ENCODE assay signal across 8 cellular contexts in genomic region chr20:33994624-33994913, GRCh38. TPM values are rescaled to one million over a fixed set of nuclear protein-coding genes. Genes with fewer than 3 reads are reported as not detected.
DNase-seq lines count a peak whose midpoint lies in the region; ATAC-seq and TF ChIP-seq lines count a peak whose summit lies in the region.

No MANE protein-coding gene starts in this region.

- peaks cover 65 to 87% (median 80%) of the 10 kb centered on the region in 3 donors for H3K4me1 Mint-ChIP-seq in CD8-positive, alpha-beta memory T cell

- peaks cover 0 to 6% of the 10 kb centered on the region in 2 donors for H3K27me3 Mint-ChIP-seq in CD8-positive, alpha-beta memory T cell

- no peak for DNase-seq in CD8-positive, alpha-beta memory T cell
- DNase-seq in epithelial cell of prostate (ENCODE audit: low read depth, low spot score) = no peak
- DNase-seq in ovary = no peak
- no peak for DNase-seq in GM10248 (ENCODE audit: extremely low spot score)
- DNase-seq in A172 (ENCODE audit: low spot score) = no peak

- no peak for ATAC-seq in HG02885 (IDR thresholded peaks at IDR 0.05; ENCODE audit: poor library complexity, unreplicated experiment)
- no peak for ATAC-seq in HG02840 (IDR thresholded peaks at IDR 0.05; ENCODE audit: low FRiP score, unreplicated experiment)

- peak overlapping the region; percentile 88 for H3K4me3 ChIP-seq in CD8-positive, alpha-beta memory T cell (ENCODE audit: low read length)
- H3K4me3 ChIP-seq in ovary = peak overlapping the region; percentile 70

- CTCF ChIA-PET in CD8-positive, alpha-beta memory T cell (lab: Charles Lee) = no interaction called here
- CTCF ChIA-PET in GM10248 (lab: Yijun Ruan, JAX) = interaction anchor here (1.3 kb wide), 1 partner anchor 10 kb away, joined by 3 read pairs; no protein-coding TSS in a partner anchor

- peak overlapping the region; percentile 96 to 98 (median 97) for H3K4me3 Mint-ChIP-seq in CD8-positive, alpha-beta memory T cell

- TF ChIP-seq CTCF in ovary (IDR thresholded peaks at IDR 0.05) (no peak), GM10248 (IDR thresholded peaks at IDR 0.05; ENCODE audit: control extremely low read depth, extremely low read depth, low read depth, missing control alignments) (no peak)

- no peaks in the 10 kb centered on the region for H3K36me3 ChIP-seq in CD8-positive, alpha-beta memory T cell (ENCODE audit: insufficient read depth, low read length)
- no peaks in the 10 kb centered on the region for H3K36me3 ChIP-seq in ovary

- peaks cover 0 to 21% (median 4%) of the 10 kb centered on the region in 3 donors for H3K36me3 Mint-ChIP-seq in CD8-positive, alpha-beta memory T cell

- H3K27me3 ChIP-seq in CD8-positive, alpha-beta memory T cell (ENCODE audit: insufficient read depth, low read length, poor library complexity, severe bottlenecking) = no peaks in the 10 kb centered on the region
- no peaks in the 10 kb centered on the region for H3K27me3 ChIP-seq in ovary

- TF ChIP-seq POLR2A in ovary (IDR thresholded peaks at IDR 0.05) = no peak

- no peaks in the 10 kb centered on the region for H3K9me3 Mint-ChIP-seq in CD8-positive, alpha-beta memory T cell

- H3K27ac ChIP-seq in CD8-positive, alpha-beta memory T cell (ENCODE audit: low read depth, low read length) = peak overlapping the region; percentile 82
- H3K27ac ChIP-seq in epithelial cell of prostate = peak overlapping the region; percentile 92
- H3K27ac ChIP-seq in ovary = peak overlapping the region; percentile 68 to 93

- H3K4me1 ChIP-seq in CD8-positive, alpha-beta memory T cell (ENCODE audit: insufficient read depth, low read length) = peaks cover 68% of the 10 kb centered on the region
- peaks cover 23% of the 10 kb centered on the region for H3K4me1 ChIP-seq in ovary (ENCODE audit: insufficient read depth)

- H3K27ac Mint-ChIP-seq in CD8-positive, alpha-beta memory T cell = peak overlapping the region; percentile 93 to 98 (median 96)

- POLR2A ChIA-PET in CD8-positive, alpha-beta memory T cell (lab: Charles Lee) = interaction anchor here (0.5 kb wide), 1 partner anchor 1510 kb away, joined by 5 read pairs; no protein-coding TSS in a partner anchor
- POLR2A ChIA-PET in GM10248 (lab: Yijun Ruan, JAX) = interaction anchor here (0.9 kb wide), 1 partner anchor 10 kb away, joined by 3 read pairs; no protein-coding TSS in a partner anchor

- H3K9me3 ChIP-seq in CD8-positive, alpha-beta memory T cell (ENCODE audit: low read length) = no peaks in the 10 kb centered on the region
- H3K9me3 ChIP-seq in ovary = no peaks in the 10 kb centered on the region

- 0 to 1% (median 0%) methylated on average over 15 of the region's 15 CpGs for WGBS in ovary, 3 donors

- intact Hi-C loops in ovary (cut with DNase I) = loop anchor here in 3 of 4 donors (10.0 kb wide), 1 partner anchor 70 kb away; no protein-coding TSS in a partner anchor

- no peak for TF ChIP-seq EP300 in ovary (IDR thresholded peaks at IDR 0.05)

TF ChIP-seq in PFSK-1, 5 proteins besides CTCF, POLR2A, EP300 and RAD21:
- TF ChIP-seq REST (IDR thresholded peaks at IDR 0.05; ENCODE audit: insufficient read depth in 1 of 2, low read depth in 2 of 2, low read length in 2 of 2) (no peak), POLR2AphosphoS5 (IDR thresholded peaks at IDR 0.05; ENCODE audit: low read depth, low read length) (no peak), FOXP2 (optimal IDR thresholded peaks at IDR 0.05; ENCODE audit: borderline replicate concordance, extremely low read depth, extremely low read length, insufficient read depth) (no peak), SIN3A (IDR thresholded peaks at IDR 0.05; ENCODE audit: borderline replicate concordance, insufficient read depth, low read length) (0 out of 2 replicates have a peak, but pooled peaks have one; percentile 8)

RNA-seq across cellular contexts. Expression of gene RALY, which starts 0.9 kb away (rescaled TPM):
- total RNA-seq in CD8-positive, alpha-beta memory T cell = 100 to 1,000 TPM; 159 to 160 TPM
- 230 TPM for polyA plus RNA-seq in CD8-positive, alpha-beta memory T cell
- 246 TPM for polyA plus RNA-seq in PFSK-1 (2012; ENCODE audit: insufficient read length, low read depth)
- 100 to 1,000 TPM in 4 of 7 donors, 10 to 100 TPM in 3; 51.7 to 124 (median 105) TPM for total RNA-seq in ovary
- 100 to 1,000 TPM in 1 of 2 donors, 10 to 100 TPM in 1; 68.9 to 131 TPM for polyA plus RNA-seq in ovary
- total RNA-seq in A172 (2014; rRNA removed; shearing (Covaris generic)) = 126 and 147 TPM in 2 replicates
